8 cellular contexts compared by ENCODE assay signal in the genomic region with DNA sequence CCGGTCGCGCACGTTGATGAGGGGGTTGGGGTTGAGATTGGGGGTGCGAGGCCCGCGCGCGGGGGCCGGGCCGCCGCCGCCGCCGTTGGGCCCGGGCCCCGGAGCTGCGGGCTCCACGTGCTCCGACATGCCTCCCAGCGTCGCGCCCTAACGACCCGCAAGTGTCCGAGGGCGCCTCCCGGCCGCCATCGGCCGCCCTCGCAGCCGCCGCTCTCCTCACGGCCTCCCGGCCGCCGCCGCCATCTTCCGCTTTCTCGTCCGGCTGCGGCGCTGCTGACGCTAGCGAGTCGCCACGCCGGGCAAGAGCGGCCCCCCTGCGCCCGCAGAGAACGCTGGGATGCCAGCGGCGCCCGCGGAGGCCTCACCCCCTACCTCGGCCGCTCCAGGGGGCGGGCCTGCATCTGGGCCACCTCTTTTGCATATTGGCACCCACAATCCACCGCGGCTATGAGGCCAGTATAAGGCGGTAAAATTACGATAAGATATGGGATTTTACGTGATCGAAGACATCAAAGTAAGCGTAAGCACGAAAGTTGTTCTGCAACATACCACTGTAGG. TPM values are rescaled to one million over a fixed set of nuclear protein-coding genes. Genes with fewer than 3 reads are reported as not detected.
DNase-seq lines count a peak whose midpoint lies in the region; ATAC-seq, FAIRE-seq and TF ChIP-seq lines count a peak whose summit lies in the region.

A gene (minus strand): TSS at position 256 of the 558 bp plus-strand sequence. CDS start 127 bp downstream, at position 129.

- H3K9me3 ChIP-seq in DND-41 (ENCODE audit: insufficient read depth, low read length, severe bottlenecking) (no peaks in the 10 kb centered on the region), Karpas-422 (ENCODE audit: low read length) (no peaks in the 10 kb centered on the region), esophagus (ENCODE audit: control insufficient read depth in 2 of 2, insufficient read depth in 1 of 2, low read depth in 1 of 2, low read length in 1 of 2) (peaks cover 0 to 3% of the 10 kb centered on the region in 2 donors), muscle layer of duodenum (ENCODE audit: control insufficient read depth in 1 of 2, low read length in 2 of 2) (no peaks in the 10 kb centered on the region)

- no peaks in the 10 kb centered on the region for H3K9me2 ChIP-seq in Karpas-422 (replicated peaks; ENCODE audit: insufficient read depth, low read length)

- peak; percentile 92 for ATAC-seq in DND-41 (ENCODE audit: insufficient read depth, low read depth)
- peak; percentile 67 for ATAC-seq in GM21825 (IDR thresholded peaks at IDR 0.05; ENCODE audit: unreplicated experiment)

- H3K27me3 ChIP-seq in DND-41 (ENCODE audit: insufficient read depth, low read length, poor library complexity) (peaks cover 2% of the 10 kb centered on the region), Karpas-422 (ENCODE audit: low read length) (no peaks in the 10 kb centered on the region), esophagus (ENCODE audit: control insufficient read depth in 1 of 2, insufficient read depth in 2 of 2, low read length in 2 of 2) (no peaks in the 10 kb centered on the region), muscle layer of duodenum (ENCODE audit: low read depth, low read length) (no peaks in the 10 kb centered on the region)

- H3K4me1 ChIP-seq in DND-41 (ENCODE audit: insufficient read depth, low read length) (peaks cover 45% of the 10 kb centered on the region), Karpas-422 (ENCODE audit: low read length) (peaks cover 56% of the 10 kb centered on the region), esophagus (ENCODE audit: control insufficient read depth in 2 of 2, insufficient read depth in 2 of 2, low read length in 1 of 2) (peaks cover 29 to 36% of the 10 kb centered on the region in 2 donors), muscle layer of duodenum (ENCODE audit: control insufficient read depth in 1 of 2, insufficient read depth in 2 of 2, low read length in 2 of 2) (peaks cover 11 to 46% of the 10 kb centered on the region in 2 donors)

- peak; percentile 98 for DNase-seq in DND-41
- DNase-seq in Karpas-422: peak; percentile 99
- peak; percentile 95 for DNase-seq in RCC 7860 (ENCODE audit: low spot score)
- DNase-seq in activated T-cell treated with anti-CD3 and anti-CD28 coated beads, Interleukin-2, amount 50 U/mL, for 48 hours: peak; percentile 98
- DNase-seq in stimulated activated CD8-positive, alpha-beta memory T cell treated with anti-CD3 and anti-CD28 coated beads, Interleukin-7, amount 100 ng/mL, for 24 hours (ENCODE audit: low read depth): peak; percentile 92

- H3K79me2 ChIP-seq in DND-41 (ENCODE audit: insufficient read depth, low read length) (peaks cover 50% of the 10 kb centered on the region), Karpas-422 (ENCODE audit: low read length) (peaks cover 49% of the 10 kb centered on the region)

- H2AFZ ChIP-seq in DND-41 (ENCODE audit: low read depth, low read length) (peak within 1 kb of the TSS; percentile 68), Karpas-422 (ENCODE audit: low read length) (no peak within 1 kb of the TSS; the same call in 1 of the 2 replicates)

- TF ChIP-seq CTCF in DND-41 (IDR thresholded peaks at IDR 0.05; ENCODE audit: borderline replicate concordance, extremely low read depth, low read length, poor library complexity, severe bottlenecking): no peak

- H3K9ac ChIP-seq in DND-41 (ENCODE audit: low read depth, low read length) (peak within 1 kb of the TSS; percentile 92), Karpas-422 (ENCODE audit: low read length) (peak within 1 kb of the TSS; percentile 100)

- H3K4me2 ChIP-seq in DND-41 (ENCODE audit: insufficient read depth, low read length) (peak within 1 kb of the TSS; percentile 91), Karpas-422 (ENCODE audit: low read depth, low read length, poor library complexity, severe bottlenecking) (peak within 1 kb of the TSS; percentile 75)

- H3K36me3 ChIP-seq in DND-41 (ENCODE audit: insufficient read depth, low read length) (peaks cover 42% of the 10 kb centered on the region), Karpas-422 (ENCODE audit: insufficient read depth, low read length) (no peaks in the 10 kb centered on the region), esophagus (ENCODE audit: control insufficient read depth in 2 of 2, insufficient read depth in 2 of 2, low read length in 1 of 2) (peaks cover 0 to 10% of the 10 kb centered on the region in 2 donors), muscle layer of duodenum (ENCODE audit: control insufficient read depth in 1 of 2, insufficient read depth in 2 of 2, low read length in 2 of 2) (no peaks in the 10 kb centered on the region)

- FAIRE-seq in RCC 7860 (lab: Jason Lieb, UNC): peak; percentile 73

- WGBS in esophagus, 2 donors: 0% methylated on average over 41 to 68 of the region's 68 CpGs

- H3K27ac ChIP-seq in DND-41 (ENCODE audit: low read length) (peak within 1 kb of the TSS; percentile 81), Karpas-422 (ENCODE audit: low read length) (peak within 1 kb of the TSS; percentile 86), esophagus (ENCODE audit: low read depth in 2 of 2, low read length in 1 of 2) (peak within 1 kb of the TSS; percentile 84 to 98), muscle layer of duodenum (ENCODE audit: low read length) (peak within 1 kb of the TSS; percentile 93)

- peaks cover 45% of the 10 kb centered on the region for H4K20me1 ChIP-seq in DND-41 (ENCODE audit: insufficient read depth, low read length)
- peaks cover 45% of the 10 kb centered on the region for H4K20me1 ChIP-seq in Karpas-422 (ENCODE audit: insufficient read depth, low read depth, low read length)

- H3K4me3 ChIP-seq in DND-41 (ENCODE audit: low read depth in 1 of 2, low read length in 2 of 2) (peak within 1 kb of the TSS; percentile 81 to 89; a peak in 3 of 4 replicates), Karpas-422 (ENCODE audit: low read length) (peak within 1 kb of the TSS; percentile 99), esophagus (ENCODE audit: low read depth in 1 of 2, low read length in 2 of 2) (peak within 1 kb of the TSS; percentile 66 to 92), muscle layer of duodenum (ENCODE audit: low read depth in 1 of 2, low read length in 2 of 2) (peak within 1 kb of the TSS; percentile 83 to 94)

RNA-seq across cellular contexts. Expression of the gene that starts here (rescaled TPM):
- 133 and 167 TPM in 2 replicates for total RNA-seq in Karpas-422 (2014; rRNA removed; shearing (Covaris generic); ENCODE audit: low replicate concordance)
- polyA plus RNA-seq in esophagus: 100 to 1,000 TPM; 142 to 238 TPM

Comparison
In these comparisons a context has a peak if more than half of its experiments do, and no peak if none do; other contexts are left out.
1. Peak in every context shown above with its lines: DNase-seq, ATAC-seq, H3K4me3 ChIP-seq and H3K27ac ChIP-seq.